8 cellular contexts compared by ENCODE assay signal in genomic region chr3:119352235-119352634, GRCh38. TPM values are rescaled to one million over a fixed set of nuclear protein-coding genes. Genes with fewer than 3 reads are reported as not detected.
DNase-seq lines count a peak whose midpoint lies in the region; ATAC-seq and TF ChIP-seq lines count a peak whose summit lies in the region.

No MANE protein-coding gene starts in this region.

- H3K36me3 ChIP-seq in left ventricle myocardium inferior (no peaks in the 10 kb centered on the region), prostate gland (no peaks in the 10 kb centered on the region)

- H3K4me3 Mint-ChIP-seq in activated CD4-positive, alpha-beta T cell treated with anti-CD3 and anti-CD28 coated beads for 36 hours: no peak overlapping the region

- H3K9me3 ChIP-seq in left ventricle myocardium inferior (replicated peaks) (no peaks in the 10 kb centered on the region), prostate gland (no peaks in the 10 kb centered on the region)

- TF ChIP-seq CTCF in left ventricle myocardium inferior (IDR thresholded peaks at IDR 0.05; ENCODE audit: borderline replicate concordance): no peak
- no peak for TF ChIP-seq CTCF in prostate gland (IDR thresholded peaks at IDR 0.05)

- ATAC-seq in HG03159 (IDR thresholded peaks at IDR 0.05; ENCODE audit: unreplicated experiment): peak; percentile 97
- ATAC-seq in activated CD4-positive, alpha-beta T cell treated with anti-CD3 and anti-CD28 coated beads for 36 hours: peak; percentile 96

- no peaks in the 10 kb centered on the region for H3K27me3 Mint-ChIP-seq in activated CD4-positive, alpha-beta T cell treated with anti-CD3 and anti-CD28 coated beads for 36 hours

- H3K4me1 ChIP-seq in left ventricle myocardium inferior: peaks cover 80% of the 10 kb centered on the region
- H3K4me1 ChIP-seq in prostate gland (replicated peaks): no peaks in the 10 kb centered on the region

- H3K27me3 ChIP-seq in left ventricle myocardium inferior (ENCODE audit: low read depth) (no peaks in the 10 kb centered on the region), prostate gland (replicated peaks; ENCODE audit: insufficient read depth) (no peaks in the 10 kb centered on the region)

- H3K4me3 ChIP-seq in left ventricle myocardium inferior (no peak overlapping the region), prostate gland (no peak overlapping the region)

- CTCF ChIA-PET in activated CD4-positive, alpha-beta T cell treated with anti-CD3 and anti-CD28 coated beads for 36 hours (lab: Charles Lee): interaction anchor here (0.7 to 3.8 kb wide), 18 partner anchors 16 to 479 kb away, joined by 3 to 28 read pairs (median 4); partner anchors contain the start of genes B4GALT4 and TEX55

- no peaks in the 10 kb centered on the region for H3K36me3 Mint-ChIP-seq in activated CD4-positive, alpha-beta T cell treated with anti-CD3 and anti-CD28 coated beads for 36 hours (ENCODE audit: low read depth)

- no peaks in the 10 kb centered on the region for H3K9me3 Mint-ChIP-seq in activated CD4-positive, alpha-beta T cell treated with anti-CD3 and anti-CD28 coated beads for 36 hours (ENCODE audit: low read depth)

- DNase-seq in activated CD8-positive, alpha-beta memory T cell treated with anti-CD3 and anti-CD28 coated beads for 24 hours: peak; percentile 70
- no peak for DNase-seq in activated CD8-positive, alpha-beta memory T cell treated with anti-CD3 and anti-CD28 coated beads, Interleukin-2, amount 50 U/mL, for 48 hours
- peak; percentile 70 for DNase-seq in activated CD4-positive, alpha-beta T cell treated with anti-CD3 and anti-CD28 coated beads for 36 hours
- DNase-seq in left ventricle myocardium inferior: no peak
- DNase-seq in stimulated activated CD8-positive, alpha-beta memory T cell treated with anti-CD3 and anti-CD28 coated beads, Interleukin-7, amount 100 ng/mL, for 1 hour (ENCODE audit: low read depth in 2 of 2): peak; percentile 4 to 8
- no peak for DNase-seq in prostate gland (ENCODE audit: low spot score)
- DNase-seq in middle frontal gyrus (ENCODE audit: extremely low spot score, low spot score): no peak

- peaks cover 34% of the 10 kb centered on the region for H3K4me1 Mint-ChIP-seq in activated CD4-positive, alpha-beta T cell treated with anti-CD3 and anti-CD28 coated beads for 36 hours

- intact Hi-C loops in activated CD4-positive, alpha-beta T cell treated with anti-CD3 and anti-CD28 coated beads for 36 hours (cut with DNase I, micrococcal nuclease): loop anchor here (1.0 to 5.0 kb wide), 6 partner anchors 29 to 470 kb away; partner anchors contain the start of gene ARHGAP31 (in 2 of the 2)
- intact Hi-C loops in left ventricle myocardium inferior (cut with micrococcal nuclease) (loop anchor here (10.0 kb wide), 1 partner anchor 57 kb away; the partner anchor contains the start of gene ARHGAP31), prostate gland (cut with DNase I) (no loop called here)

- POLR2A ChIA-PET in activated CD4-positive, alpha-beta T cell treated with anti-CD3 and anti-CD28 coated beads for 36 hours (lab: Charles Lee): interaction anchor here (0.6 to 1.1 kb wide), 3 partner anchors 29 to 140 kb away, joined by 3 to 4 read pairs (median 3); no protein-coding TSS in a partner anchor

- H3K27ac Mint-ChIP-seq in activated CD4-positive, alpha-beta T cell treated with anti-CD3 and anti-CD28 coated beads for 36 hours: peak overlapping the region; percentile 32

- no peak for TF ChIP-seq POLR2A in prostate gland (IDR thresholded peaks at IDR 0.05)

- peak overlapping the region; percentile 83 for H3K27ac ChIP-seq in left ventricle myocardium inferior (replicated peaks)
- H3K27ac ChIP-seq in prostate gland: no peak overlapping the region

- 71% methylated on average over 4 of the region's 4 CpGs for WGBS in prostate gland

RNA-seq across cellular contexts. Expression of gene ARHGAP31, which starts 58.1 kb away (rescaled TPM):
- 1 to 10 TPM; 9.2 to 9.6 TPM for total RNA-seq in activated CD4-positive, alpha-beta T cell treated with anti-CD3 and anti-CD28 coated beads for 36 hours
- total RNA-seq in left ventricle myocardium inferior (38.0 TPM), prostate gland (10 to 100 TPM in 1 of 2 donors, 1 to 10 TPM in 1; 6.5 to 10.7 TPM)

Comparison
In these comparisons a context has a peak if more than half of its experiments do, and no peak if none do; other contexts are left out.
1. DNase-seq: peak in activated CD8-positive, alpha-beta memory T cell treated with anti-CD3 and anti-CD28 coated beads for 24 hours (single experiment), activated CD4-positive, alpha-beta T cell treated with anti-CD3 and anti-CD28 coated beads for 36 hours (single experiment) and stimulated activated CD8-positive, alpha-beta memory T cell treated with anti-CD3 and anti-CD28 coated beads, Interleukin-7, amount 100 ng/mL, for 1 hour (2 of 2); none in activated CD8-positive, alpha-beta memory T cell treated with anti-CD3 and anti-CD28 coated beads, Interleukin-2, amount 50 U/mL, for 48 hours (single experiment), left ventricle myocardium inferior (single experiment), prostate gland (single experiment) and middle frontal gyrus (single experiment).